Comparison of ENCODE assay signal across 17 cellular contexts in the genomic region with DNA sequence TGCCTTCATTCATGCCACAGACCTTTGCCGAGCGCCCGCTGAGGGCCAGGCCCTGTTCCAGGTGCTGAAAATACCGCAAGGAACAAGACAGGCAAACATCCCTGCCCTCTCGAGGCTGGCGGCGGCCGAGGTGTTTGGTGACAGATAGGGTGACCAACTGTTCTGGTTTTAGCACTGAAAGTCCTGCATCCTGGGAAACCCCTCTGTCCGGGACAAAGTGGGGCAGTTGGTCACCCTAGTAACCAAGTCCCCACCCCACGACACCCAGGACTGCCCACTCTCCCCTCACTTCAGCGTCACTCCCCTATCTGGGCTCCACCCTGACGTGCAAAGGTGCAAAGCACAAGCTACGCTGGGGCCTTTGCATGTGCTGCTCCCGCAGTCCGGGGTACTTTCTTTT. TPM values are rescaled to one million over a fixed set of nuclear protein-coding genes. Genes with fewer than 3 reads are reported as not detected.
DNase-seq lines count a peak whose midpoint lies in the region; ATAC-seq and TF ChIP-seq lines count a peak whose summit lies in the region.
"Had no signal": no experiment of that assay in that cellular context is flagged by ENCODE, and none has a peak within 500 bp of the region (broad histone marks: within the 10 kb centered on the region; RNA-seq: fewer than 3 reads in every experiment).

No MANE protein-coding gene starts in this region.

- intact Hi-C loops in CD4-positive, alpha-beta T cell (cut with DNase I, micrococcal nuclease), result no loop called here
- intact Hi-C loops in Right ventricle myocardium superior (cut with DNase I), result no loop called here

- no peaks in the 10 kb centered on the region for H3K9me3 Mint-ChIP-seq in CD4-positive, alpha-beta T cell
- no peaks in the 10 kb centered on the region for H3K9me3 Mint-ChIP-seq in activated naive CD8-positive, alpha-beta T cell (ENCODE audit: low read depth)
- H3K9me3 Mint-ChIP-seq in natural killer cell treated with Interleukin-12 subunit alpha and Interleukin-12 subunit beta and Interleukin-15 and Interleukin-18, amount 100 ng/mL, for 72 hours, result no peaks in the 10 kb centered on the region
- H3K9me3 Mint-ChIP-seq: neural crest cell had no signal

- CTCF ChIA-PET in CD4-positive, alpha-beta T cell (lab: Charles Lee), result interaction anchor here (2.2 kb wide), 1 partner anchor 90 kb away, joined by 7 read pairs; no protein-coding TSS in a partner anchor
- CTCF ChIA-PET in GM10248 (lab: Yijun Ruan, JAX), result no interaction called here

- ATAC-seq in CD4-positive, alpha-beta T cell (ENCODE audit: poor library complexity), result no peak
- ATAC-seq in Right ventricle myocardium superior (ENCODE audit: poor library complexity) (peak; percentile 80), HG02623 (IDR thresholded peaks at IDR 0.05; ENCODE audit: unreplicated experiment) (no peak)
- no peak for ATAC-seq in natural killer cell treated with Interleukin-12 subunit alpha and Interleukin-12 subunit beta and Interleukin-15 and Interleukin-18, amount 100 ng/mL, for 72 hours
- ATAC-seq: esophagus mucosa had no signal

- no peaks in the 10 kb centered on the region for H3K9me3 ChIP-seq in CD4-positive, alpha-beta T cell (ENCODE audit: control insufficient read depth, low read length)

- no peak overlapping the region for H3K4me3 Mint-ChIP-seq in CD4-positive, alpha-beta T cell
- peak overlapping the region; percentile 4 for H3K4me3 Mint-ChIP-seq in activated naive CD8-positive, alpha-beta T cell
- H3K4me3 Mint-ChIP-seq in natural killer cell treated with Interleukin-12 subunit alpha and Interleukin-12 subunit beta and Interleukin-15 and Interleukin-18, amount 100 ng/mL, for 72 hours, result no peak overlapping the region
- H3K4me3 Mint-ChIP-seq: activated naive CD4-positive, alpha-beta T cell treated with anti-CD3 and anti-CD28 coated beads for 36 hours; neural crest cell had no signal

- no peaks in the 10 kb centered on the region for H3K27me3 ChIP-seq in CD4-positive, alpha-beta T cell (ENCODE audit: control insufficient read depth, insufficient read depth, low read length)
- H3K27me3 ChIP-seq: cardiac muscle cell, hepatocyte had no signal

- H3K36me3 Mint-ChIP-seq in CD4-positive, alpha-beta T cell (ENCODE audit: low read depth), result peaks cover 59% of the 10 kb centered on the region
- H3K36me3 Mint-ChIP-seq in activated naive CD8-positive, alpha-beta T cell, result peaks cover 9% of the 10 kb centered on the region
- peaks cover 18% of the 10 kb centered on the region for H3K36me3 Mint-ChIP-seq in natural killer cell treated with Interleukin-12 subunit alpha and Interleukin-12 subunit beta and Interleukin-15 and Interleukin-18, amount 100 ng/mL, for 72 hours

- H3K27ac ChIP-seq in CD4-positive, alpha-beta T cell (ENCODE audit: low read depth, low read length), result no peak overlapping the region
- H3K27ac ChIP-seq: cardiac muscle cell, hepatocyte had no signal

- peaks cover 38% of the 10 kb centered on the region for H3K4me1 Mint-ChIP-seq in CD4-positive, alpha-beta T cell (ENCODE audit: low read depth)
- peaks cover 39% of the 10 kb centered on the region for H3K4me1 Mint-ChIP-seq in activated naive CD8-positive, alpha-beta T cell (ENCODE audit: low read depth)
- peaks cover 31 to 35% of the 10 kb centered on the region in 2 donors for H3K4me1 Mint-ChIP-seq in natural killer cell treated with Interleukin-12 subunit alpha and Interleukin-12 subunit beta and Interleukin-15 and Interleukin-18, amount 100 ng/mL, for 72 hours (ENCODE audit: low read depth in 2 of 2)

- peak overlapping the region; percentile 81 for H3K27ac Mint-ChIP-seq in CD4-positive, alpha-beta T cell
- peak overlapping the region; percentile 22 for H3K27ac Mint-ChIP-seq in activated naive CD8-positive, alpha-beta T cell
- peak overlapping the region; percentile 12 to 89 for H3K27ac Mint-ChIP-seq in natural killer cell treated with Interleukin-12 subunit alpha and Interleukin-12 subunit beta and Interleukin-15 and Interleukin-18, amount 100 ng/mL, for 72 hours

- POLR2A ChIA-PET in CD4-positive, alpha-beta T cell (lab: Charles Lee), result interaction anchor here (1.0 kb wide), 1 partner anchor 17 kb away, joined by 3 read pairs; the partner anchor contains the start of gene ZBTB7A
- POLR2A ChIA-PET in GM10248 (lab: Yijun Ruan, JAX), result no interaction called here

- no peak for DNase-seq in CD4-positive, alpha-beta T cell
- DNase-seq in Right ventricle myocardium superior (peak; percentile 77), HuH-7 (ENCODE audit: low spot score) (no peak), GM10248 (ENCODE audit: extremely low spot score) (no peak)
- no peak for DNase-seq in natural killer cell treated with Interleukin-12 subunit alpha and Interleukin-12 subunit beta and Interleukin-15 and Interleukin-18, amount 100 ng/mL, for 72 hours (ENCODE audit: low spot score)
- no peak for DNase-seq in activated CD4-positive, alpha-beta T cell treated with anti-CD3 and anti-CD28 coated beads for 48 hours
- DNase-seq: activated CD8-positive, alpha-beta memory T cell treated with anti-CD3 and anti-CD28 coated beads for 24 hours; activated naive CD4-positive, alpha-beta T cell treated with anti-CD3 and anti-CD28 coated beads for 36 hours; DMS153; Karpas-422; NCI-H1417 treated with DMSO at 0.1 percent for 48 hours had no signal

- H3K27me3 Mint-ChIP-seq in CD4-positive, alpha-beta T cell, result no peaks in the 10 kb centered on the region
- no peaks in the 10 kb centered on the region for H3K27me3 Mint-ChIP-seq in activated naive CD8-positive, alpha-beta T cell
- H3K27me3 Mint-ChIP-seq in natural killer cell treated with Interleukin-12 subunit alpha and Interleukin-12 subunit beta and Interleukin-15 and Interleukin-18, amount 100 ng/mL, for 72 hours, result no peaks in the 10 kb centered on the region

- TF ChIP-seq CTCF in CD4-positive, alpha-beta T cell (IDR thresholded peaks at IDR 0.05), result no peak
- TF ChIP-seq CTCF in GM10248 (IDR thresholded peaks at IDR 0.05; ENCODE audit: control extremely low read depth, extremely low read depth, low read depth, missing control alignments), result no peak

RNA-seq across cellular contexts. Expression of gene ZBTB7A, which starts 17.3 kb away (rescaled TPM):
- 10 to 100 TPM; 44.2 to 47.2 TPM for total RNA-seq in CD4-positive, alpha-beta T cell
- total RNA-seq in Right ventricle myocardium superior, result 31.4 TPM
- 10 to 100 TPM; 63.4 to 70.5 TPM for total RNA-seq in natural killer cell treated with Interleukin-12 subunit alpha and Interleukin-12 subunit beta and Interleukin-15 and Interleukin-18, amount 100 ng/mL, for 72 hours

RNA-seq across cellular contexts. Expression of gene PIAS4, which starts 41.9 kb away (rescaled TPM):
- 10 to 100 TPM; 14.5 to 16.5 TPM for total RNA-seq in CD4-positive, alpha-beta T cell
- 16.7 TPM for total RNA-seq in Right ventricle myocardium superior
- total RNA-seq in natural killer cell treated with Interleukin-12 subunit alpha and Interleukin-12 subunit beta and Interleukin-15 and Interleukin-18, amount 100 ng/mL, for 72 hours, result 10 to 100 TPM; 39.4 to 58.6 TPM

Comparison
In these comparisons a context has a peak if more than half of its experiments do, and no peak if none do; other contexts are left out.
1. H3K27ac Mint-ChIP-seq: peak in every context shown above with its lines; median percentile 81 in CD4-positive, alpha-beta T cell; 50 in natural killer cell treated with Interleukin-12 subunit alpha and Interleukin-12 subunit beta and Interleukin-15 and Interleukin-18, amount 100 ng/mL, for 72 hours; 22 in activated naive CD8-positive, alpha-beta T cell.